In genomic region chrX:103107227-103107737, GRCh38 we compare ENCODE assay signal across 12 cellular contexts. TPM values are rescaled to one million over a fixed set of nuclear protein-coding genes. Genes with fewer than 3 reads are reported as not detected.
"Had no signal": no experiment of that assay in that cellular context is flagged by ENCODE, and none has a peak within 500 bp of the region (broad histone marks: within the 10 kb centered on the region; RNA-seq: fewer than 3 reads in every experiment).

No MANE protein-coding gene starts in this region.

RNA-seq across cellular contexts. Expression of gene NXF3, which starts 14.3 kb away (rescaled TPM):
- total RNA-seq: activated naive CD4-positive, alpha-beta T cell treated with anti-CD3 and anti-CD28 coated beads for 36 hours; activated naive CD4-positive, alpha-beta T cell treated with anti-CD3 and anti-CD28 coated beads, Interleukin-2, amount 50 U/mL, for 72 hours; activated naive CD8-positive, alpha-beta T cell treated with anti-CD3 and anti-CD28 coated beads for 36 hours; activated naive CD8-positive, alpha-beta T cell treated with anti-CD3 and anti-CD28 coated beads, Interleukin-2, amount 10 ng/mL, durations not matched to agents 7 days and 5 days; activated T-cell treated with anti-CD3 and anti-CD28 coated beads, Interleukin-2, amount 50 U/mL, for 4 hours; activated T-helper 1 cell treated with anti-CD3 and anti-CD28 coated beads, Interleukin-12 subunit alpha, Interleukin-12 subunit beta, Interleukin-2, Interleukin-4 antibody, amounts not matched to agents 30 ng/mL and 10 ng/mL and 1 ng/mL, durations not matched to agents 14 hours and 24 hours and 36 hours; activated T-helper 17 cell treated with anti-CD3 and anti-CD28 coated beads, Interleukin-2, amount 50 U/mL, for 72 hours; activated T-helper 2 cell treated with anti-CD3 and anti-CD28 coated beads, Interferon-gamma antibody, Interleukin-2, Interleukin-4, amounts not matched to agents 10 μg/mL and 5 μg/mL and 100 μg/mL, durations not matched to agents 14 hours and 24 hours and 36 hours; ascending aorta; astrocyte; bronchial epithelial cell; cerebellum had no signal

RNA-seq across cellular contexts. Expression of gene BEX1, which starts 43.3 kb away (rescaled TPM):
- total RNA-seq: activated naive CD8-positive, alpha-beta T cell treated with anti-CD3 and anti-CD28 coated beads, Interleukin-2, amount 10 ng/mL, durations not matched to agents 7 days and 5 days; activated T-helper 1 cell treated with anti-CD3 and anti-CD28 coated beads, Interleukin-12 subunit alpha, Interleukin-12 subunit beta, Interleukin-2, Interleukin-4 antibody, amounts not matched to agents 30 ng/mL and 10 ng/mL and 1 ng/mL, durations not matched to agents 14 hours and 24 hours and 36 hours; activated T-helper 2 cell treated with anti-CD3 and anti-CD28 coated beads, Interferon-gamma antibody, Interleukin-2, Interleukin-4, amounts not matched to agents 10 μg/mL and 5 μg/mL and 100 μg/mL, durations not matched to agents 14 hours and 24 hours and 36 hours; ascending aorta; bronchial epithelial cell had no signal
